Comparison of ENCODE assay signal across 22 cellular contexts in the genomic region with DNA sequence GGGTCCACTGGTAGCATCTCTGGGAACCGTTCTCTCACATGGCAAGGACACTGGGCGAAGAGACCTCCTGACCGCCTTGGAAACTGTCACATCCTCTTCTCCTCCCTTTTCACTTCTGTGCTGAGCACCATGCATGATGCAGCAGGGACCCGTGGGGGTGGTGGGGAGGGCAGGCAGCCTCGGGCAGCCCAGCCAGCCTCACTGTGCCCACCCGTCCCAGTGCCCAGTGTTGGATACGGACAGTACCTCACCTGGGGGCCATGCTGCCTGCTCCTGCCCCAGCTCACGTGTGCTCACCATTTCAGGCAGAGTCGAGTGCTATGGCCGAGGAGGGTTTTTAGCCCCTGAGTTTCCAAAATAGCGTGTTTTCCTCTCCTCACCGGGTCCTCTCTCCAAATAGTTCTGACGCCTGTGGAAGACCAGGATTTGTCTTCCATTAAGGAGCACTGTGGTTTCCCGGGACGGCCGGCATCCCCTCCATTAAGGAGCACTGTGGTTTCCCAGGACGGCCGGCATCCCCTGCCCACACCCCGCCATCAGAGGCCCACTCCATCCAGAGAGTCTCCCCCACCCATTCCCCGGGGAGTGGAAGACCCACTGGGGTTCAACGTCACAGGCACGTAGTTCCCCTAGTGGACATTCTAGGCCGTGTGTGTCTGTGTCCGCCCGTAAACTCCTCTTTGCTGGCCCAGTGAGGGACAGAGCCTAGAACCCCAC. TPM values are rescaled to one million over a fixed set of nuclear protein-coding genes. Genes with fewer than 3 reads are reported as not detected.
"Had no signal": no experiment of that assay in that cellular context is flagged by ENCODE, and none has a peak within 500 bp of the region (broad histone marks: within the 10 kb centered on the region; RNA-seq: fewer than 3 reads in every experiment).

No MANE protein-coding gene starts in this region.

- ATAC-seq: Panc1, PC-3, SK-N-SH treated with all-trans-retinoic acid at 6 μM for 48 hours had no signal

- H3K4me1 ChIP-seq: SJCRH30 had no signal

- H3K36me3 ChIP-seq: MG63, SJCRH30 had no signal

- H3K27ac ChIP-seq: RWPE1, SJCRH30 had no signal

- H3K9me3 ChIP-seq: MG63, SJCRH30 had no signal

- H3K4me3 ChIP-seq: MG63, SJCRH30 had no signal

- DNase-seq: Karpas-422, KG1, MG63, NCI-H1092, NCI-H1436, NCI-H187, NCI-H2029, NCI-H2081 treated with DMSO at 0.1 percent for 48 hours, NCI-H2171, NCI-H226, NCI-H446, NCI-H510A, NCI-H524 treated with DMSO at 0.1 percent for 48 hours, NCI-H69, NCI-H774, PC-3, SHP77 treated with DMSO at 0.1 percent for 48 hours, SJCRH30 had no signal

- H3K27me3 ChIP-seq: MG63 had no signal

RNA-seq across cellular contexts. Expression of gene B3GAT1, which starts 22.4 kb away (rescaled TPM):
- total RNA-seq: OCI-LY7, PC-3, SJCRH30 had no signal

RNA-seq across cellular contexts. Expression of gene GLB1L2, which starts 57.8 kb away (rescaled TPM):
- total RNA-seq: OCI-LY7, SJCRH30 had no signal
